22 cellular contexts compared by ENCODE assay signal in genomic region chr12:54172102-54172630, GRCh38.
"Had no signal": no experiment of that assay in that cellular context is flagged by ENCODE, and none has a peak within 500 bp of the region (broad histone marks: within the 10 kb centered on the region; RNA-seq: fewer than 3 reads in every experiment).

No MANE protein-coding gene starts in this region.

- H3K4me3 ChIP-seq: hepatocyte, lung had no signal

- H3K4me3 Mint-ChIP-seq: endodermal cell; memory B cell; natural killer cell treated with Interleukin-12 subunit alpha and Interleukin-12 subunit beta and Interleukin-15 and Interleukin-18, amount 100 ng/mL, for 72 hours; neural crest cell; stimulated activated naive B cell treated with anti-CD40 and anti-IgM and Interleukin-4, amounts not matched to agents 10 μg/mL and 1 μg/mL and 100 μg/mL, for 72 hours; stimulated activated naive CD8-positive, alpha-beta T cell treated with anti-CD3 and anti-CD28 coated beads, Interleukin-15, Interleukin-2, amounts not matched to agents 100 ng/mL and 50 ng/mL, for 24 hours had no signal

- H3K36me3 ChIP-seq: gastrocnemius medialis, heart left ventricle, thoracic aorta, upper lobe of left lung had no signal

- ATAC-seq: right cardiac atrium had no signal

- H3K27me3 Mint-ChIP-seq: stimulated activated naive CD8-positive, alpha-beta T cell treated with anti-CD3 and anti-CD28 coated beads, Interleukin-15, Interleukin-2, amounts not matched to agents 100 ng/mL and 50 ng/mL, for 24 hours had no signal

- H3K27ac ChIP-seq: epithelial cell of prostate, gastrocnemius medialis, heart left ventricle, hepatocyte, psoas muscle, skin epidermis, spleen, thoracic aorta, upper lobe of left lung had no signal

- H3K9me3 Mint-ChIP-seq: endodermal cell; memory B cell; natural killer cell treated with Interleukin-12 subunit alpha and Interleukin-12 subunit beta and Interleukin-15 and Interleukin-18, amount 100 ng/mL, for 72 hours; neural crest cell; stimulated activated naive B cell treated with anti-CD40 and anti-IgM and Interleukin-4, amounts not matched to agents 10 μg/mL and 1 μg/mL and 100 μg/mL, for 72 hours; stimulated activated naive CD8-positive, alpha-beta T cell treated with anti-CD3 and anti-CD28 coated beads, Interleukin-15, Interleukin-2, amounts not matched to agents 100 ng/mL and 50 ng/mL, for 24 hours had no signal

- DNase-seq: dorsolateral prefrontal cortex; effector CD8-positive, alpha-beta T cell; endodermal cell; foreskin fibroblast; gastrocnemius medialis; heart left ventricle; kidney; psoas muscle; right cardiac atrium; spleen; stimulated activated naive B cell treated with anti-CD40 and anti-IgM and Interleukin-4, amounts not matched to agents 10 μg/mL and 1 μg/mL and 100 μg/mL, for 72 hours; upper lobe of left lung had no signal

- H3K79me2 ChIP-seq: hepatocyte had no signal

- H3K36me3 Mint-ChIP-seq: natural killer cell treated with Interleukin-12 subunit alpha and Interleukin-12 subunit beta and Interleukin-15 and Interleukin-18, amount 100 ng/mL, for 72 hours had no signal

- H3K4me1 Mint-ChIP-seq: endodermal cell, neural crest cell had no signal

- H3K27ac Mint-ChIP-seq: endodermal cell; memory B cell; natural killer cell treated with Interleukin-12 subunit alpha and Interleukin-12 subunit beta and Interleukin-15 and Interleukin-18, amount 100 ng/mL, for 72 hours; stimulated activated naive B cell treated with anti-CD40 and anti-IgM and Interleukin-4, amounts not matched to agents 10 μg/mL and 1 μg/mL and 100 μg/mL, for 72 hours; stimulated activated naive CD8-positive, alpha-beta T cell treated with anti-CD3 and anti-CD28 coated beads, Interleukin-15, Interleukin-2, amounts not matched to agents 100 ng/mL and 50 ng/mL, for 24 hours had no signal

- H3K9me3 ChIP-seq: gastrocnemius medialis, heart left ventricle, psoas muscle, spleen, thoracic aorta, tibial nerve, upper lobe of left lung had no signal
